In the genomic region with DNA sequence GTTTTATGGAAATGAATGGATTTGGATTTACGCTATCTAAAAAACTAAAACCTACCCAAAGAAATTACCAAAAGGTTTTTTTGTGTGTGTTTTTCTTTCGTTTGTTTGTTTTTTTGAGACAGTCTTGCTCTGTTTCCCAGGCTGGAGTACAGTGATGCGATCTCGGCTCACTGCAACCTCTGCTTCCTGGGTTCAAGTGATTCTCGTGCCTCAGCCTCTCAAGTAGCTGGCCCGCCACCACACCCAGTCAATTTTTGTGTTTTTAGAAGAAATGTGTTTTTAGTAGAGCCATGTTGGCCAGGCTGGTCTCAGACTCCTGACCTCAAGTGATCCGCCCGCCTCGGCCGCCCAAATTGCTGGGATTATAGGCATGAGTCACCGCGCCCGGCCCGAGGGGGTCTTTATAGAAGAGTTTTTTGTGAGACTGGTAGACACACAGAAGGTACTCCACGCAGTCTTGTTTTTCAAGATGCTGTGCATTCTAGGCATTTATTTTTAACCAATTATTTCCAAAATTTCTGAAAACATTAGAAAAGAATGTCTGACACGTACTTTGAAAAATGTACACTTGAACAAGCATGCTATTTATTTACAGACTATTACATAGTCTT, we compare ENCODE assay signal across 15 cellular contexts.
DNase-seq lines count a peak whose midpoint lies in the region; ATAC-seq, FAIRE-seq and TF ChIP-seq lines count a peak whose summit lies in the region.
"Had no signal": no experiment of that assay in that cellular context is flagged by ENCODE, and none has a peak within 500 bp of the region (broad histone marks: within the 10 kb centered on the region; RNA-seq: fewer than 3 reads in every experiment).

No MANE protein-coding gene starts in this region.

- in situ Hi-C loops in HepG2 (cut with HindIII; ENCODE audit: extremely low pct_ligation_motif_present, low pct_unique_long_range_greater_than_20kb), result no loop called here

- TF ChIP-seq CTCF in HepG2 (CRISPR knock-in tag; IDR thresholded peaks at IDR 0.05) (no peak), right lobe of liver (IDR thresholded peaks at IDR 0.05) (no peak), smooth muscle cell (IDR thresholded peaks at IDR 0.05; ENCODE audit: borderline replicate concordance, insufficient read depth, poor library complexity, severe bottlenecking) (no peak)

- H3K4me3 ChIP-seq in HepG2 (replicated peaks in 1 of 3; ENCODE audit: insufficient read depth in 1 of 3, low read depth in 2 of 3, low read length in 3 of 3) (peak overlapping the region; percentile 17 to 43 (median 21); a peak in 4 of 6 replicates), right lobe of liver (no peak overlapping the region), SJCRH30 (peak overlapping the region; percentile 8; the same call in 1 of the 2 replicates), smooth muscle cell (no peak overlapping the region)

- ATAC-seq in HepG2 (peak; percentile 62), right lobe of liver (no peak), GM21529 (IDR thresholded peaks at IDR 0.05; ENCODE audit: unreplicated experiment) (no peak), T-helper 17 cell (no peak)
- ATAC-seq: activated naive CD4-positive, alpha-beta T cell treated with anti-CD3 and anti-CD28 coated beads, Interleukin-2, amount 50 U/mL, for 72 hours had no signal

- H3K4me2 ChIP-seq in HepG2 (ENCODE audit: low read depth, low read length), result peak overlapping the region; percentile 62
- peak overlapping the region; percentile 69 for H3K4me2 ChIP-seq in smooth muscle cell

- H3K27me3 ChIP-seq in HepG2 (ENCODE audit: control insufficient read depth in 1 of 2, insufficient read depth in 2 of 2, low read length in 2 of 2) (no peaks in the 10 kb centered on the region), right lobe of liver (no peaks in the 10 kb centered on the region), SJCRH30 (no peaks in the 10 kb centered on the region), smooth muscle cell (ENCODE audit: low read depth) (no peaks in the 10 kb centered on the region)

- H3K27me3 Mint-ChIP-seq in T-helper 17 cell, result peaks cover 17% of the 10 kb centered on the region

- H3K27ac ChIP-seq in HepG2 (ENCODE audit: extremely low read length, insufficient read depth, low read length) (peak overlapping the region; percentile 55), right lobe of liver (no peak overlapping the region), SJCRH30 (peak overlapping the region; percentile 66), epithelial cell of prostate (peak overlapping the region; percentile 83), smooth muscle cell (ENCODE audit: low read depth) (peak overlapping the region; percentile 91)

- H3K36me3 ChIP-seq in HepG2 (replicated peaks in 1 of 2; ENCODE audit: control insufficient read depth in 1 of 2, insufficient read depth in 2 of 2, low read length in 2 of 2) (no peaks in the 10 kb centered on the region), right lobe of liver (no peaks in the 10 kb centered on the region), SJCRH30 (peaks cover 47% of the 10 kb centered on the region), smooth muscle cell (ENCODE audit: low read depth) (no peaks in the 10 kb centered on the region)

- H2AFZ ChIP-seq in HepG2 (ENCODE audit: low read length) (no peak overlapping the region), smooth muscle cell (ENCODE audit: low read depth) (no peak overlapping the region)

- CTCF ChIA-PET in HepG2 (lab: Yijun Ruan, JAX; ENCODE audit: low intra/inter-chr PET ratio, low total read pairs), result no interaction called here

- no peaks in the 10 kb centered on the region for H4K20me1 ChIP-seq in HepG2 (ENCODE audit: insufficient read depth, low read length)
- peaks cover 46% of the 10 kb centered on the region for H4K20me1 ChIP-seq in smooth muscle cell (ENCODE audit: low read depth)

- peaks cover 55% of the 10 kb centered on the region for H3K4me1 ChIP-seq in HepG2 (ENCODE audit: insufficient read depth, low read length)
- no peaks in the 10 kb centered on the region for H3K4me1 ChIP-seq in right lobe of liver
- H3K4me1 ChIP-seq in SJCRH30, result peaks cover 44% of the 10 kb centered on the region
- H3K4me1 ChIP-seq in smooth muscle cell (ENCODE audit: low read depth), result peaks cover 49% of the 10 kb centered on the region

- peaks cover 4% of the 10 kb centered on the region for H3K4me1 Mint-ChIP-seq in T-helper 17 cell

- no peaks in the 10 kb centered on the region for H3K36me3 Mint-ChIP-seq in T-helper 17 cell (ENCODE audit: low read depth)
- H3K36me3 Mint-ChIP-seq: activated naive CD4-positive, alpha-beta T cell treated with anti-CD3 and anti-CD28 coated beads, Interleukin-2, amount 50 U/mL, for 72 hours had no signal

- H3F3A ChIP-seq in smooth muscle cell (ENCODE audit: low read depth), result peaks cover 30% of the 10 kb centered on the region

- H3K79me2 ChIP-seq in HepG2 (ENCODE audit: insufficient read depth, low read length) (peaks cover 18% of the 10 kb centered on the region), smooth muscle cell (ENCODE audit: low read depth) (peaks cover 35% of the 10 kb centered on the region)

- TF ChIP-seq EP300 in HepG2 (IDR thresholded peaks at IDR 0.05; ENCODE audit: low read depth in 2 of 2, low read length in 2 of 2) (no peak), HepG2 (CRISPR knock-in tag; IDR thresholded peaks at IDR 0.05; ENCODE audit: borderline replicate concordance) (no peak)

- H3K9ac ChIP-seq in HepG2 (ENCODE audit: insufficient read depth, low read depth, low read length), result no peak overlapping the region; the same call in 1 of the 2 replicates
- peak overlapping the region; percentile 34 for H3K9ac ChIP-seq in smooth muscle cell (ENCODE audit: low read depth)

- no peak overlapping the region for H3K4me3 Mint-ChIP-seq in T-helper 17 cell
- H3K4me3 Mint-ChIP-seq: T-helper 2 cell treated with Interferon-gamma antibody and Interleukin-4, amounts not matched to agents 5 μg/mL and 100 μg/mL, for 36 hours had no signal

- DNase-seq in HepG2 (ENCODE audit: low spot score), result no peak
- no peak for DNase-seq in right lobe of liver
- DNase-seq in SJCRH30, result peak; percentile 87 to 88
- no peak for DNase-seq in epithelial cell of prostate (ENCODE audit: low read depth, low spot score)
- DNase-seq in smooth muscle cell (lab: John Stamatoyannopoulos, UW; ENCODE audit: unreplicated experiment), result no peak
- no peak for DNase-seq in T-helper 17 cell
- DNase-seq in stimulated activated CD8-positive, alpha-beta memory T cell treated with anti-CD3 and anti-CD28 coated beads, Interleukin-4, amount 100 ng/mL, for 48 hours, result no peak
- DNase-seq: DMS153; NCI-H446; posterior cingulate gyrus; stimulated activated CD4-positive, alpha-beta T cell treated with anti-CD3 and anti-CD28 coated beads, Interleukin-1b, Interleukin-23, amount 100 ng/mL, for 48 hours had no signal

- TF ChIP-seq POLR2A in HepG2 (IDR thresholded peaks at IDR 0.05; ENCODE audit: insufficient read depth in 1 of 2, low read depth in 2 of 2, low read length in 2 of 2), result no peak
- no peak for TF ChIP-seq POLR2A in right lobe of liver (IDR thresholded peaks at IDR 0.05)

- no TSS peak for BruUV-seq in HepG2 (replicated peaks; lab: Mats Ljungman, UMichigan)

- no peak for FAIRE-seq in HepG2 (lab: Jason Lieb, UNC)
- FAIRE-seq: colon had no signal

- POLR2A ChIA-PET in HepG2 (lab: Yijun Ruan, JAX), result interaction anchor here (0.9 to 1.0 kb wide), 2 partner anchors 36 to 78 kb away, joined by 3 to 4 read pairs; no protein-coding TSS in a partner anchor

- TF ChIP-seq RAD21 in HepG2 (CRISPR knock-in tag; IDR thresholded peaks at IDR 0.05), result no peak

- intact Hi-C loops in HepG2 (cut with micrococcal nuclease; ENCODE audit: unreplicated experiment), result no loop called here
- intact Hi-C loops in right lobe of liver (cut with DNase I), result no loop called here

- WGBS in HepG2 (ENCODE audit: low lambda C conversion rate), result 36% methylated on average over 16 of the region's 16 CpGs
- 83% methylated on average over 16 of the region's 16 CpGs for WGBS in right lobe of liver (ENCODE audit: insufficient coverage, low coverage, low lambda C conversion rate, missing lambda C conversion rate)
- 18% methylated on average over 16 of the region's 16 CpGs for WGBS in smooth muscle cell (ENCODE audit: low lambda C conversion rate)

- H3K27ac Mint-ChIP-seq in T-helper 17 cell, result no peak overlapping the region
- H3K27ac Mint-ChIP-seq: activated naive CD4-positive, alpha-beta T cell treated with anti-CD3 and anti-CD28 coated beads, Interleukin-2, amount 50 U/mL, for 72 hours; T-helper 2 cell treated with Interferon-gamma antibody and Interleukin-4, amounts not matched to agents 5 μg/mL and 100 μg/mL, for 36 hours had no signal

- no peaks in the 10 kb centered on the region for H3K9me3 ChIP-seq in HepG2 (ENCODE audit: low read length)
- no peaks in the 10 kb centered on the region for H3K9me3 ChIP-seq in right lobe of liver
- H3K9me3 ChIP-seq in SJCRH30 (replicated peaks), result no peaks in the 10 kb centered on the region
- H3K9me3 ChIP-seq in smooth muscle cell (replicated peaks; ENCODE audit: low read depth), result no peaks in the 10 kb centered on the region
- no peaks in the 10 kb centered on the region for H3K9me3 ChIP-seq in T-helper 17 cell (ENCODE audit: control insufficient read depth, low read length, poor library complexity, severe bottlenecking)

TF ChIP-seq in HepG2, 621 proteins besides CTCF, POLR2A, EP300 and RAD21 (continues in another document):
- TF ChIP-seq, protein P1, sequence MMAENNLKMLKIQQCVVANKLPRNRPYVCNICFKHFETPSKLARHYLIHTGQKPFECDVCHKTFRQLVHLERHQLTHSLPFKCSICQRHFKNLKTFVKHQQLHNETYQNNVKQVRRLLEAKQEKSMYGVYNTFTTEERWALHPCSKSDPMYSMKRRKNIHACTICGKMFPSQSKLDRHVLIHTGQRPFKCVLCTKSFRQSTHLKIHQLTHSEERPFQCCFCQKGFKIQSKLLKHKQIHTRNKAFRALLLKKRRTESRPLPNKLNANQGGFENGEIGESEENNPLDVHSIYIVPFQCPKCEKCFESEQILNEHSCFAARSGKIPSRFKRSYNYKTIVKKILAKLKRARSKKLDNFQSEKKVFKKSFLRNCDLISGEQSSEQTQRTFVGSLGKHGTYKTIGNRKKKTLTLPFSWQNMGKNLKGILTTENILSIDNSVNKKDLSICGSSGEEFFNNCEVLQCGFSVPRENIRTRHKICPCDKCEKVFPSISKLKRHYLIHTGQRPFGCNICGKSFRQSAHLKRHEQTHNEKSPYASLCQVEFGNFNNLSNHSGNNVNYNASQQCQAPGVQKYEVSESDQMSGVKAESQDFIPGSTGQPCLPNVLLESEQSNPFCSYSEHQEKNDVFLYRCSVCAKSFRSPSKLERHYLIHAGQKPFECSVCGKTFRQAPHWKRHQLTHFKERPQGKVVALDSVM (CRISPR knock-in tag; IDR thresholded peaks at IDR 0.05), result 0 out of 2 replicates have a peak, but pooled peaks have one; percentile 52
- TF ChIP-seq FOSL2 (CRISPR knock-in tag; IDR thresholded peaks at IDR 0.05) (peak; percentile 60; the same call in 1 of the 2 replicates), ZNF44 (CRISPR knock-in tag; IDR thresholded peaks at IDR 0.05) (no peak), ZNF792 (CRISPR knock-in tag; IDR thresholded peaks at IDR 0.05) (0 out of 2 replicates have a peak, but pooled peaks have one; percentile 3), SOX6 (IDR thresholded peaks at IDR 0.05) (no peak), SOX6 (CRISPR knock-in tag; IDR thresholded peaks at IDR 0.05) (peak; percentile 26; the same call in 1 of the 2 replicates), ZNF124 (CRISPR knock-in tag; IDR thresholded peaks at IDR 0.05) (peak; percentile 9; the same call in 1 of the 2 replicates)

Comparison
In these comparisons a context has a peak if more than half of its experiments do, and no peak if none do; other contexts are left out.
1. H3K27ac ChIP-seq: peak in HepG2 (single experiment), SJCRH30 (single experiment), epithelial cell of prostate (single experiment) and smooth muscle cell (single experiment); none in right lobe of liver (0 of 3).
2. H3K4me3 ChIP-seq: peak in HepG2 (3 of 3) and SJCRH30 (single experiment); none in right lobe of liver (0 of 3) and smooth muscle cell (single experiment).
3. DNase-seq: peak in SJCRH30 (2 of 2); none in HepG2 (single experiment), right lobe of liver (0 of 3), epithelial cell of prostate (single experiment), smooth muscle cell (single experiment), T-helper 17 cell (0 of 3) and stimulated activated CD8-positive, alpha-beta memory T cell treated with anti-CD3 and anti-CD28 coated beads, Interleukin-4, amount 100 ng/mL, for 48 hours (single experiment).